In genomic region chr13:30696278-30697176, GRCh38 we compare ENCODE assay signal across 8 cellular contexts. TPM values are rescaled to one million over a fixed set of nuclear protein-coding genes. Genes with fewer than 3 reads are reported as not detected.
A peak's percentile ranks its signal among the peaks of the same experiment; 100 is the strongest.
DNase-seq lines count a peak whose midpoint lies in the region; ATAC-seq and TF ChIP-seq lines count a peak whose summit lies in the region.

No MANE protein-coding gene starts in this region.

- POLR2A ChIA-PET in T-cell (lab: Charles Lee) = no interaction called here

- ATAC-seq in right cardiac atrium = peak; percentile 78 to 83
- ATAC-seq in T-cell (replicated peaks in 1 of 4) = no peak

- H3K4me3 ChIP-seq in right cardiac atrium (ENCODE audit: low read length) (no peak overlapping the region), tibial artery (no peak overlapping the region), prostate gland (no peak overlapping the region)

- H3K36me3 Mint-ChIP-seq in activated CD4-positive, alpha-beta T cell treated with anti-CD3 and anti-CD28 coated beads, Interleukin-2, amount 10 ng/mL, durations not matched to agents 24 days and 14 days (ENCODE audit: low read depth) = no peaks in the 10 kb centered on the region
- H3K36me3 Mint-ChIP-seq in T-helper 1 cell treated with Interleukin-12 subunit alpha and Interleukin-12 subunit beta and Interleukin-4 antibody, amounts not matched to agents 30 μg/mL and 1 μg/mL, for 36 hours (ENCODE audit: low read depth) = no peaks in the 10 kb centered on the region
- H3K36me3 Mint-ChIP-seq in T-cell = no peaks in the 10 kb centered on the region

- peaks cover 44% of the 10 kb centered on the region for H3K27me3 Mint-ChIP-seq in activated CD4-positive, alpha-beta T cell treated with anti-CD3 and anti-CD28 coated beads, Interleukin-2, amount 10 ng/mL, durations not matched to agents 24 days and 14 days
- peaks cover 35% of the 10 kb centered on the region for H3K27me3 Mint-ChIP-seq in T-helper 1 cell treated with Interleukin-12 subunit alpha and Interleukin-12 subunit beta and Interleukin-4 antibody, amounts not matched to agents 30 μg/mL and 1 μg/mL, for 36 hours (ENCODE audit: low read depth)
- H3K27me3 Mint-ChIP-seq in T-cell = peaks cover 8 to 24% of the 10 kb centered on the region in 2 donors

- H3K27ac Mint-ChIP-seq in activated CD4-positive, alpha-beta T cell treated with anti-CD3 and anti-CD28 coated beads, Interleukin-2, amount 10 ng/mL, durations not matched to agents 24 days and 14 days = peak overlapping the region; percentile 71
- H3K27ac Mint-ChIP-seq in T-helper 1 cell treated with Interleukin-12 subunit alpha and Interleukin-12 subunit beta and Interleukin-4 antibody, amounts not matched to agents 30 μg/mL and 1 μg/mL, for 36 hours = peak overlapping the region; percentile 5
- H3K27ac Mint-ChIP-seq in T-cell = no peak overlapping the region

- H3K36me3 ChIP-seq in tibial artery (no peaks in the 10 kb centered on the region), prostate gland (no peaks in the 10 kb centered on the region)

- peak; percentile 67 for DNase-seq in activated CD4-positive, alpha-beta T cell treated with anti-CD3 and anti-CD28 coated beads, Interleukin-2, amount 10 ng/mL, durations not matched to agents 24 days and 14 days
- DNase-seq in activated CD4-positive, alpha-beta T cell treated with anti-CD3 and anti-CD28 coated beads for 4 hours = no peak
- DNase-seq in right cardiac atrium (peak; percentile 50 to 72 (median 72)), tibial artery (peak; percentile 60 to 77), prostate gland (ENCODE audit: low spot score) (no peak), T-cell (no peak)
- DNase-seq in activated CD4-positive, CD25-positive, alpha-beta regulatory T cell (lab: John Stamatoyannopoulos, UW) = no peak

- peak overlapping the region; percentile 31 for H3K4me3 Mint-ChIP-seq in activated CD4-positive, alpha-beta T cell treated with anti-CD3 and anti-CD28 coated beads, Interleukin-2, amount 10 ng/mL, durations not matched to agents 24 days and 14 days
- H3K4me3 Mint-ChIP-seq in T-helper 1 cell treated with Interleukin-12 subunit alpha and Interleukin-12 subunit beta and Interleukin-4 antibody, amounts not matched to agents 30 μg/mL and 1 μg/mL, for 36 hours = peak overlapping the region; percentile 13
- peak overlapping the region in 1 of 3 donors; percentile 44 for H3K4me3 Mint-ChIP-seq in T-cell

- intact Hi-C loops in activated CD4-positive, alpha-beta T cell treated with anti-CD3 and anti-CD28 coated beads, Interleukin-2, amount 10 ng/mL, durations not matched to agents 24 days and 14 days (cut with micrococcal nuclease) = no loop called here
- intact Hi-C loops in right cardiac atrium (cut with DNase I) = no loop called here
- intact Hi-C loops in tibial artery (cut with DNase I; ENCODE audit: low total_unique reads) = no loop called here
- intact Hi-C loops in prostate gland (cut with DNase I) = no loop called here

- H3K27ac ChIP-seq in right cardiac atrium (ENCODE audit: low read length) (no peak overlapping the region), tibial artery (peak overlapping the region in 1 of 2 donors; percentile 42), prostate gland (no peak overlapping the region)

- CTCF ChIA-PET in T-cell (lab: Charles Lee) = no interaction called here

- H3K27me3 ChIP-seq in right cardiac atrium (ENCODE audit: control insufficient read depth, insufficient read depth) = no peaks in the 10 kb centered on the region
- no peaks in the 10 kb centered on the region for H3K27me3 ChIP-seq in tibial artery
- no peaks in the 10 kb centered on the region for H3K27me3 ChIP-seq in prostate gland (replicated peaks; ENCODE audit: insufficient read depth)

- TF ChIP-seq CTCF in tibial artery (IDR thresholded peaks at IDR 0.05) (no peak), prostate gland (IDR thresholded peaks at IDR 0.05) (no peak)

- peaks cover 4% of the 10 kb centered on the region for H3K9me3 Mint-ChIP-seq in activated CD4-positive, alpha-beta T cell treated with anti-CD3 and anti-CD28 coated beads, Interleukin-2, amount 10 ng/mL, durations not matched to agents 24 days and 14 days
- no peaks in the 10 kb centered on the region for H3K9me3 Mint-ChIP-seq in T-helper 1 cell treated with Interleukin-12 subunit alpha and Interleukin-12 subunit beta and Interleukin-4 antibody, amounts not matched to agents 30 μg/mL and 1 μg/mL, for 36 hours
- H3K9me3 Mint-ChIP-seq in T-cell = no peaks in the 10 kb centered on the region

- H3K4me1 Mint-ChIP-seq in activated CD4-positive, alpha-beta T cell treated with anti-CD3 and anti-CD28 coated beads, Interleukin-2, amount 10 ng/mL, durations not matched to agents 24 days and 14 days = peaks cover 32% of the 10 kb centered on the region
- peaks cover 27% of the 10 kb centered on the region for H3K4me1 Mint-ChIP-seq in T-helper 1 cell treated with Interleukin-12 subunit alpha and Interleukin-12 subunit beta and Interleukin-4 antibody, amounts not matched to agents 30 μg/mL and 1 μg/mL, for 36 hours (ENCODE audit: low read depth)
- H3K4me1 Mint-ChIP-seq in T-cell = peaks cover 12 to 23% (median 14%) of the 10 kb centered on the region in 3 donors

- H3K9me3 ChIP-seq in right cardiac atrium (ENCODE audit: control insufficient read depth, low read length) (no peaks in the 10 kb centered on the region), tibial artery (no peaks in the 10 kb centered on the region), prostate gland (no peaks in the 10 kb centered on the region)

- TF ChIP-seq POLR2A in prostate gland (IDR thresholded peaks at IDR 0.05) = no peak

- 37% methylated on average over 11 of the region's 11 CpGs for WGBS in right cardiac atrium
- WGBS in prostate gland = 57% methylated on average over 11 of the region's 11 CpGs

- H3K4me1 ChIP-seq in right cardiac atrium (ENCODE audit: control insufficient read depth, insufficient read depth, low read length) = peaks cover 4% of the 10 kb centered on the region
- peaks cover 0 to 32% (median 16%) of the 10 kb centered on the region in 4 donors for H3K4me1 ChIP-seq in tibial artery
- H3K4me1 ChIP-seq in prostate gland (replicated peaks) = no peaks in the 10 kb centered on the region

RNA-seq across cellular contexts. Expression of gene ALOX5AP, which starts 38.8 kb away (rescaled TPM):
- 33.3 and 33.4 TPM in 2 replicates for total RNA-seq in activated CD4-positive, alpha-beta T cell treated with anti-CD3 and anti-CD28 coated beads, Interleukin-2, amount 10 ng/mL, durations not matched to agents 24 days and 14 days
- 10 to 100 TPM in 1 of 4 donors, 1 to 10 TPM in 3; 3.3 to 12.4 (median 8.2) TPM for total RNA-seq in right cardiac atrium
- polyA plus RNA-seq in right cardiac atrium = 1.9 TPM
- 10 to 100 TPM in 1 of 2 donors, 1 to 10 TPM in 1; 7.3 to 20.6 TPM for total RNA-seq in prostate gland
- total RNA-seq in T-cell = 10 to 100 TPM; 24.2 to 64.9 (median 50.8) TPM

Comparison
In these comparisons a context has a peak if more than half of its experiments do, and no peak if none do; other contexts are left out.
1. DNase-seq: peak in activated CD4-positive, alpha-beta T cell treated with anti-CD3 and anti-CD28 coated beads, Interleukin-2, amount 10 ng/mL, durations not matched to agents 24 days and 14 days (single experiment), right cardiac atrium (3 of 3) and tibial artery (2 of 2); none in activated CD4-positive, alpha-beta T cell treated with anti-CD3 and anti-CD28 coated beads for 4 hours (0 of 2), prostate gland (single experiment), activated CD4-positive, CD25-positive, alpha-beta regulatory T cell (0 of 4) and T-cell (0 of 34).
2. H3K27ac Mint-ChIP-seq: peak in activated CD4-positive, alpha-beta T cell treated with anti-CD3 and anti-CD28 coated beads, Interleukin-2, amount 10 ng/mL, durations not matched to agents 24 days and 14 days (single experiment) and T-helper 1 cell treated with Interleukin-12 subunit alpha and Interleukin-12 subunit beta and Interleukin-4 antibody, amounts not matched to agents 30 μg/mL and 1 μg/mL, for 36 hours (single experiment); none in T-cell (0 of 2).
3. ATAC-seq: peak in right cardiac atrium (2 of 2); none in T-cell (0 of 4).